In genomic region chr1:22329171-22329540, GRCh38 we compare ENCODE assay signal across 21 cellular contexts.
"Had no signal": no experiment of that assay in that cellular context is flagged by ENCODE, and none has a peak within 500 bp of the region (broad histone marks: within the 10 kb centered on the region; RNA-seq: fewer than 3 reads in every experiment).

No MANE protein-coding gene starts in this region.

- H3K4me3 ChIP-seq: esophagus muscularis mucosa, gastrocnemius medialis, skin epidermis, tibial artery had no signal

- DNase-seq: activated CD4-positive, alpha-beta memory T cell treated with anti-CD3 and anti-CD28 coated beads for 36 hours; activated CD4-positive, alpha-beta T cell treated with anti-CD3 and anti-CD28 coated beads for 48 hours; activated effector memory CD4-positive, alpha-beta T cell treated with anti-CD3 and anti-CD28 coated beads, Interleukin-2, amount 50 U/mL, for 16 hours; activated naive CD4-positive, alpha-beta T cell treated with anti-CD3 and anti-CD28 coated beads, Interleukin-2, amount 50 U/mL, for 16 hours; activated naive CD8-positive, alpha-beta T cell treated with anti-CD3 and anti-CD28 coated beads, Interleukin-2, amount 50 U/mL, for 24 hours; activated T-cell treated with anti-CD3 and anti-CD28 coated beads, Interleukin-2, amount 50 U/mL, for 72 hours; brain microvascular endothelial cell; caudate nucleus; effector memory CD8-positive, alpha-beta T cell; gastrocnemius medialis; hypothalamus; left cardiac atrium; mesendoderm; naive B cell; right cardiac atrium; stimulated activated CD4-positive, alpha-beta T cell treated with anti-CD3 and anti-CD28 coated beads, Interleukin-1b, Interleukin-23, amount 100 ng/mL, for 48 hours; substantia nigra; T1000 had no signal

- ATAC-seq: activated naive CD8-positive, alpha-beta T cell treated with anti-CD3 and anti-CD28 coated beads, Interleukin-2, amount 50 U/mL, for 24 hours; activated T-cell treated with anti-CD3 and anti-CD28 coated beads, Interleukin-2, amount 50 U/mL, for 72 hours; effector memory CD8-positive, alpha-beta T cell; gastrocnemius medialis; left cardiac atrium; right cardiac atrium had no signal

- H3K9me3 ChIP-seq: esophagus muscularis mucosa, gastrocnemius medialis, tibial artery had no signal

- H3K4me1 ChIP-seq: esophagus muscularis mucosa, gastrocnemius medialis, tibial artery had no signal

- H3K27me3 ChIP-seq: brain microvascular endothelial cell had no signal

- H3K27ac ChIP-seq: brain microvascular endothelial cell, esophagus muscularis mucosa, gastrocnemius medialis, skin epidermis, tibial artery had no signal

- H3K36me3 ChIP-seq: brain microvascular endothelial cell, esophagus muscularis mucosa, gastrocnemius medialis, tibial artery had no signal
